Comparison of ENCODE assay signal across 22 cellular contexts in the genomic region with DNA sequence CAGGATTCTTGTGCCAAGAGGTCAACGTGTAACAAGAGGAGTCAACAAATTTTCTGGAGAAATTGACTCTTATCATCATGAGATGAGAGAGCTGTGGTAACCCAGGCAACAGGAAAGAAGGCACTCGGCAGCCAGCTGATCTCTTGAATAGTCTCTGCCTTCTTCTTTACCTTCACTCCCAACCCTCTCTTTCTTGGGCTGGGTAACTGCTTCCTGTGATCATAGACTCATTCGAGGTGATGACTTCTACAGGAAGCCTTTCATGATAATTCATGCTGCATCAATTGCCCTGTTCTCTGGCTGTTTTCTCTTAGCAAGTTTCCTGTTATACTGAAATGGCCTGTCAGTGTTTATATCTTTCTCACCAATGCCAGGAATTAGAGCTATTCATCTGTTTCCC.
"Had no signal": no experiment of that assay in that cellular context is flagged by ENCODE, and none has a peak within 500 bp of the region (broad histone marks: within the 10 kb centered on the region; RNA-seq: fewer than 3 reads in every experiment).

No MANE protein-coding gene starts in this region.

- H3K27me3 ChIP-seq: MG63, SJSA1 had no signal

- H3K36me3 ChIP-seq: MG63, SJSA1 had no signal

- H3K9me3 ChIP-seq: MG63, SJSA1 had no signal

- H3K27ac ChIP-seq: SJSA1, SK-N-MC had no signal

- DNase-seq: Karpas-422, KG1, MG63, NCI-H1092, NCI-H1105 treated with DMSO at 0.1 percent for 48 hours, NCI-H1417 treated with DMSO at 0.1 percent for 48 hours, NCI-H146, NCI-H1694 treated with DMSO at 0.1 percent for 48 hours, NCI-H1930, NCI-H2081, NCI-H2107, NCI-H2171 treated with DMSO at 0.1 percent for 48 hours, NCI-H345, NCI-H446 treated with DMSO at 0.1 percent for 48 hours, NCI-H510A treated with DMSO at 0.1 percent for 48 hours, NCI-H526, NCI-H82, Right ventricle myocardium superior, RPMI8226, SIG-M5 had no signal

- H3K4me1 ChIP-seq: SJSA1 had no signal

- H3K4me3 ChIP-seq: MG63, SJSA1, SK-N-MC had no signal
